ENCODE assay signal across 8 cellular contexts in the genomic region with DNA sequence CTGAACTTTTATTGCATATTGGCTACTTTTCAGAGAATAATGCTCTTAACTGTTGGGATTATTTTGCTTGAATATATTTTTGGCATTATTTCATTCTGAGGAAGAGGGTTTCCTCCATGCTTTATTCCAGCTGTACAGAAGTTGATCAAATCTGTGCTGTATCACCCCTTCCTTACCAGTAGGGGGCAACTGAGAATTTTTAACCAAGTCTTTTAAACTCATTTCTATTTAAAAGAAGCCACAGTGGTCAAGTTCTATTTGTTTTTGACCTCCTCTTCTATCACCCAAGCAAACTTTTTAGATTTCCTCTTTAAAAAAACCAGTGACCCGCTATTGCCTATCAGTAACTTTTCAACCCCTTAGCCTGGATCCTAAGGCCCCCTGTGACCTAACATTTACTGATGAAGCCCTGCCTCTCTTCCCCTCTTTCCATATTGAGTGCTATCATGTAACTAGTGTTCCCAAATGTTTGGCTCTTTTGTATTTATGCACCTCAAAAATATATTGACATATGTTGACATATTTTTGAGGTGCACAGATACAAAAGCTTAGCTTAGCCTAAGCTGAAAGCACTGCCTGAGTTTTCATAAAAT.
DNase-seq lines count a peak whose midpoint lies in the region; ATAC-seq lines count a peak whose summit lies in the region.

No MANE protein-coding gene starts in this region.

- peak; percentile 64 for ATAC-seq in GM19023 (IDR thresholded peaks at IDR 0.05; ENCODE audit: unreplicated experiment)
- peak; percentile 60 for ATAC-seq in HG03469 (IDR thresholded peaks at IDR 0.05; ENCODE audit: unreplicated experiment)

- DNase-seq in CD1c-positive myeloid dendritic cell (ENCODE audit: extremely low spot score) (peak; percentile 27), SW 1271 (lab: John Stamatoyannopoulos, UW) (peak; percentile 22 to 60), iPS-NIHi11 (ENCODE audit: low spot score) (peak; percentile 59), NCI-H1436 (lab: John Stamatoyannopoulos, UW) (no peak), NCI-H2227 treated with DMSO at 0.1 percent for 48 hours (lab: John Stamatoyannopoulos, UW) (no peak)
- no peak for DNase-seq in stimulated activated CD4-positive, alpha-beta T cell treated with anti-CD3 and anti-CD28 coated beads, Interleukin-4, amount 100 ng/mL, for 24 hours

Comparison
In these comparisons a context has a peak if more than half of its experiments do, and no peak if none do; other contexts are left out.
1. DNase-seq: peak in CD1c-positive myeloid dendritic cell (single experiment), SW 1271 (2 of 2) and iPS-NIHi11 (single experiment); none in stimulated activated CD4-positive, alpha-beta T cell treated with anti-CD3 and anti-CD28 coated beads, Interleukin-4, amount 100 ng/mL, for 24 hours (single experiment), NCI-H1436 (single experiment) and NCI-H2227 treated with DMSO at 0.1 percent for 48 hours (single experiment).